ENCODE assay signal across 1 cellular context in the genomic region with DNA sequence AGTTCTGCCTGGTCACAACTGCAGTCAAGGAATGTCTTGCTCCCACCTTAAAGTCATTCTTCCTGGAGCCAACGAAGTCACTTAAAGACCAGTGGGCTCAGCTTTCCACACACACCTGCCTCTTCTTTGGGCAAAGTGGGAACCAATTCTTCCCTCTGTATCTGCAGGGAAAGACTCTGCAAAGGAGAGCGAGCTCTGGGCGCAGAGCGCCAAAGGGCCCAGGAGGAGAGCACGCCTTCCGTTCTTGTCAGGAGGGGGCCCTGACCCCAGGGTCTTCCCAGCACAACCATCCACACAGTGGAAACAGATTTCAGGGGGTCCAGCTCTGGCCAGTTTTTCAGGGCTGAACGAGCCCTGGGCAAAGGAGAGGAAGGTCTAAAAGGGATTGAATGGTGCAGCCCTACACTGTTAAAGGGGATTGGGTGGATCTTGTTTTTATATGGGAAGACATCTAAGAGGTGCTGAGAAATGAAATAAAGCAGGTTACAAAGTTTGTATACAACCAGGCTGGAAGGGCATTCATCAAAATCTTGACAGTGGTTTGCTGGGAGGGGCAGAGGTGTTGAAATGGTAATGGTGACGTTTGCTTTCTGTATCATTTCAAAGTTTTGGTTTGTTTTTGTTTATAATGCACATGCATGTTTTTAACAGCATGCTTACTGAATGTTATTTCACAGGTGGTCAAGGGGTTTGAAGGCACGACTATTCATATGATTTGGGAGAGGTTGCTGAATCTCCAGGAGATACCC.
A peak's percentile ranks its signal among the peaks of the same experiment; 100 is the strongest.
TF ChIP-seq lines count a peak whose summit lies in the region.

No MANE protein-coding gene starts in this region.

TF ChIP-seq in K562, 482 proteins besides CTCF, POLR2A, EP300 and RAD21:
- peak; percentile 5 for TF ChIP-seq MEIS2 (IDR thresholded peaks at IDR 0.05; ENCODE audit: partially characterized antibody)
- no peak for TF ChIP-seq TAF9B (IDR thresholded peaks at IDR 0.05; ENCODE audit: partially characterized antibody)
